20 cellular contexts compared by ENCODE assay signal in genomic region chr19:55273978-55274707, GRCh38. TPM values are rescaled to one million over a fixed set of nuclear protein-coding genes. Genes with fewer than 3 reads are reported as not detected.
DNase-seq lines count a peak whose midpoint lies in the region; ATAC-seq and TF ChIP-seq lines count a peak whose summit lies in the region.
"Had no signal": no experiment of that assay in that cellular context is flagged by ENCODE, and none has a peak within 500 bp of the region (broad histone marks: within the 10 kb centered on the region; RNA-seq: fewer than 3 reads in every experiment).

No MANE protein-coding gene starts in this region.

- DNase-seq in NCI-H2081 (lab: John Stamatoyannopoulos, UW) (peak; percentile 32 to 69), NCI-H2081 treated with DMSO at 0.1 percent for 48 hours (lab: John Stamatoyannopoulos, UW) (no peak), neuronal stem cell (ENCODE audit: low spot score) (no peak)
- DNase-seq: activated CD4-positive, alpha-beta memory T cell treated with anti-CD3 and anti-CD28 coated beads, Interleukin-2, amount 10 ng/mL, durations not matched to agents 7 days and 5 days; activated naive CD8-positive, alpha-beta T cell treated with anti-CD3 and anti-CD28 coated beads for 36 hours; CD4-positive, CD25-positive, alpha-beta regulatory T cell; HCEC 1CT; left ventricle myocardium superior; midbrain; naive thymus-derived CD8-positive, alpha-beta T cell; OCI-M1; stimulated activated CD4-positive, alpha-beta T cell treated with anti-CD3 and anti-CD28 coated beads, Interleukin-1b, Interleukin-23, amount 100 ng/mL, for 48 hours; SW 1271; trophoblast cell had no signal

- no peaks in the 10 kb centered on the region for H4K20me1 ChIP-seq in OCI-LY1 (ENCODE audit: insufficient read depth, low read length)

- TF ChIP-seq CTCF in OCI-LY1 (IDR thresholded peaks at IDR 0.05; ENCODE audit: low read length) = no peak

- peak overlapping the region; percentile 69 for H4K91ac ChIP-seq in neuronal stem cell (ENCODE audit: low read depth, low read length, poor library complexity)

- no peaks in the 10 kb centered on the region for H3K79me2 ChIP-seq in OCI-LY1 (ENCODE audit: insufficient read depth, low read length)

- no peak overlapping the region for H2AK5ac ChIP-seq in neuronal stem cell (ENCODE audit: low read depth, low read length)

- peak overlapping the region; percentile 97 for H3K27ac ChIP-seq in OCI-LY1 (ENCODE audit: low read depth, low read length, poor library complexity, severe bottlenecking)
- no peak overlapping the region for H3K27ac ChIP-seq in neuronal stem cell (replicated peaks; ENCODE audit: low read length)
- H3K27ac ChIP-seq: 22Rv1, ascending aorta, skin epidermis had no signal

- H3K23ac ChIP-seq in neuronal stem cell (ENCODE audit: low read depth, low read length, poor library complexity) = no peak overlapping the region

- H2AFZ ChIP-seq in OCI-LY1 (ENCODE audit: low read length) (no peak overlapping the region), neuronal stem cell (ENCODE audit: low read length) (no peak overlapping the region)

- no peak overlapping the region for H3K18ac ChIP-seq in neuronal stem cell (ENCODE audit: low read length)

- H2BK15ac ChIP-seq in neuronal stem cell (ENCODE audit: low read length) = no peak overlapping the region

- H3K79me1 ChIP-seq in neuronal stem cell (ENCODE audit: low read depth, low read length) = peaks cover 3% of the 10 kb centered on the region

- no peak for ATAC-seq in HG03095 (IDR thresholded peaks at IDR 0.05; ENCODE audit: unreplicated experiment)
- no peak for ATAC-seq in HG03571 (IDR thresholded peaks at IDR 0.05; ENCODE audit: unreplicated experiment)
- ATAC-seq: left ventricle myocardium superior; naive thymus-derived CD8-positive, alpha-beta T cell had no signal

- no peak overlapping the region for H3K14ac ChIP-seq in neuronal stem cell (ENCODE audit: low read length)

- H3K4me1 ChIP-seq in OCI-LY1 (ENCODE audit: insufficient read depth, low read length, severe bottlenecking) = peaks cover 61% of the 10 kb centered on the region
- H3K4me1 ChIP-seq in neuronal stem cell (ENCODE audit: control insufficient read depth in 2 of 2, insufficient read depth in 1 of 2, low read depth in 1 of 2, low read length in 2 of 2) = peaks cover 2 to 3% of the 10 kb centered on the region in 2 donors

- H2BK5ac ChIP-seq in neuronal stem cell (ENCODE audit: low read length) = no peak overlapping the region

- no peaks in the 10 kb centered on the region for H3K9me3 ChIP-seq in OCI-LY1 (ENCODE audit: low read length)
- no peaks in the 10 kb centered on the region for H3K9me3 ChIP-seq in neuronal stem cell (replicated peaks in 1 of 2; ENCODE audit: control insufficient read depth in 2 of 2, insufficient read depth in 1 of 2, low read depth in 1 of 2, low read length in 2 of 2)
- H3K9me3 ChIP-seq: ascending aorta had no signal

- H3K9ac ChIP-seq in OCI-LY1 (ENCODE audit: low read length) (peak overlapping the region; percentile 63), neuronal stem cell (ENCODE audit: low read depth, low read length, poor library complexity) (peak overlapping the region; percentile 32)

- H4K8ac ChIP-seq in neuronal stem cell (ENCODE audit: low read depth, low read length) = no peak overlapping the region

- H3K4ac ChIP-seq in neuronal stem cell (ENCODE audit: low read length) = no peak overlapping the region

- no CpG with 5 or more reads among the region's 36 CpGs for whole genome bisulfite sequencing in neuronal stem cell (ENCODE audit: extremely low coverage in 2 of 2, insufficient read length in 2 of 2, insufficient replicate concordance in 1 of 2), 2 donors

- peaks cover 5% of the 10 kb centered on the region; the same call in 1 of the 2 replicates for H3F3A ChIP-seq in OCI-LY1 (ENCODE audit: insufficient read depth, low read length)

- H3K4me3 ChIP-seq in OCI-LY1 (ENCODE audit: low read depth, low read length, poor library complexity, severe bottlenecking) = peak overlapping the region; percentile 47
- H3K4me3 ChIP-seq in neuronal stem cell (ENCODE audit: low read length in 2 of 2) = no peak overlapping the region
- H3K4me3 ChIP-seq: ascending aorta, skin epidermis had no signal

- H3K27me3 ChIP-seq in OCI-LY1 (ENCODE audit: insufficient read depth, low read length) (no peaks in the 10 kb centered on the region), neuronal stem cell (ENCODE audit: control insufficient read depth in 3 of 3, insufficient read depth in 3 of 3, low read depth in 1 of 3, low read length in 3 of 3) (no peaks in the 10 kb centered on the region)
- H3K27me3 ChIP-seq: ascending aorta had no signal

- no peak overlapping the region for H2BK120ac ChIP-seq in neuronal stem cell (ENCODE audit: low read depth, low read length)

- no peaks in the 10 kb centered on the region for H3K9me2 ChIP-seq in OCI-LY1 (ENCODE audit: low read depth, low read length)

- H3K4me2 ChIP-seq in OCI-LY1 (ENCODE audit: low read length) (peak overlapping the region; percentile 63), neuronal stem cell (ENCODE audit: insufficient read depth, low read length, poor library complexity, severe bottlenecking) (no peak overlapping the region)

- H2BK12ac ChIP-seq in neuronal stem cell (ENCODE audit: low read length) = no peak overlapping the region

- peaks cover 51% of the 10 kb centered on the region for H3K36me3 ChIP-seq in OCI-LY1 (ENCODE audit: insufficient read depth, low read length)
- H3K36me3 ChIP-seq in neuronal stem cell (replicated peaks in 1 of 2; ENCODE audit: control insufficient read depth in 2 of 2, insufficient read depth in 2 of 2, low read length in 2 of 2) = peaks cover 19 to 43% of the 10 kb centered on the region in 2 donors

RNA-seq across cellular contexts. Expression of gene HSPBP1, which starts 5.8 kb away (rescaled TPM):
- polyA plus RNA-seq in neuronal stem cell (2013, experiment 1 of 2) = 32.8 TPM
- polyA plus RNA-seq in neuronal stem cell (2013, experiment 2 of 2) = 30.1 TPM

RNA-seq across cellular contexts. Expression of gene BRSK1, which starts 9.7 kb away (rescaled TPM):
- polyA plus RNA-seq in neuronal stem cell (2013, experiment 1 of 2) = 30.5 TPM
- polyA plus RNA-seq in neuronal stem cell (2013, experiment 2 of 2) = 31.6 TPM
- polyA plus RNA-seq: CD4-positive, CD25-positive, alpha-beta regulatory T cell had no signal

RNA-seq across cellular contexts. Expression of gene PPP6R1, which starts 15.3 kb away (rescaled TPM):
- polyA plus RNA-seq in neuronal stem cell (2013, experiment 1 of 2) = 33.0 TPM
- polyA plus RNA-seq in neuronal stem cell (2013, experiment 2 of 2) = 32.6 TPM

RNA-seq across cellular contexts. Expression of gene TMEM86B, which starts 45.6 kb away (rescaled TPM):
- 3.0 TPM for polyA plus RNA-seq in neuronal stem cell (2013, experiment 1 of 2)
- 3.0 TPM for polyA plus RNA-seq in neuronal stem cell (2013, experiment 2 of 2)

RNA-seq across cellular contexts. Expression of gene TMEM150B, which starts 51.0 kb away (rescaled TPM):
- not detected for polyA plus RNA-seq in neuronal stem cell (2013, experiment 1 of 2)
- polyA plus RNA-seq in neuronal stem cell (2013, experiment 2 of 2) = 0.04 TPM
- polyA plus RNA-seq: CD4-positive, CD25-positive, alpha-beta regulatory T cell; naive thymus-derived CD8-positive, alpha-beta T cell had no signal

Comparison
In these comparisons a context has a peak if more than half of its experiments do, and no peak if none do; other contexts are left out.
1. DNase-seq: peak in NCI-H2081 (2 of 2); none in NCI-H2081 treated with DMSO at 0.1 percent for 48 hours (single experiment) and neuronal stem cell (single experiment).